Comparison of ENCODE assay signal across 29 cellular contexts in genomic region chrY:8590641-8591040, GRCh38.
"Had no signal": no experiment of that assay in that cellular context is flagged by ENCODE, and none has a peak within 500 bp of the region (broad histone marks: within the 10 kb centered on the region; RNA-seq: fewer than 3 reads in every experiment).

No MANE protein-coding gene starts in this region.

- H3K27me3 ChIP-seq: ascending aorta, cardiac muscle cell had no signal

- H3K36me3 ChIP-seq: ascending aorta, cardiac muscle cell had no signal

- H3K27ac ChIP-seq: ascending aorta, cardiac muscle cell, VCaP had no signal

- H3K4me3 ChIP-seq: ascending aorta, cardiac muscle cell had no signal

- H3K4me1 ChIP-seq: ascending aorta had no signal

- FAIRE-seq: bronchial epithelial cell, TTC549 had no signal

- ATAC-seq: activated CD8-positive, alpha-beta memory T cell treated with anti-CD3 and anti-CD28 coated beads, Interleukin-2, amount 10 ng/mL, durations not matched to agents 7 days and 5 days; activated CD8-positive, alpha-beta T cell treated with anti-CD3 and anti-CD28 coated beads, Interleukin-2, amount 10 ng/mL, durations not matched to agents 7 days and 5 days; activated naive CD8-positive, alpha-beta T cell treated with anti-CD3 and anti-CD28 coated beads, Interleukin-2, amount 50 U/mL, for 24 hours had no signal

- DNase-seq: activated B cell treated with CpG ODN at 0.5 μM for 24 hours; activated CD4-positive, alpha-beta memory T cell treated with anti-CD3 and anti-CD28 coated beads, Interleukin-2, amount 10 ng/mL, durations not matched to agents 7 days and 5 days; activated CD4-positive, alpha-beta T cell treated with anti-CD3 and anti-CD28 coated beads for 4 hours; activated CD4-positive, alpha-beta T cell treated with anti-CD3 and anti-CD28 coated beads, Interleukin-2, amount 10 ng/mL, durations not matched to agents 7 days and 5 days; activated CD4-positive, alpha-beta T cell treated with anti-CD3 and anti-CD28 coated beads, Interleukin-2, amount 50 U/mL, for 48 hours; activated CD4-positive, CD25-positive, alpha-beta regulatory T cell treated with anti-CD3 and anti-CD28 coated beads, Interleukin-2, amount 50 U/mL, for 72 hours; activated CD8-positive, alpha-beta memory T cell treated with anti-CD3 and anti-CD28 coated beads for 24 hours; activated CD8-positive, alpha-beta memory T cell treated with anti-CD3 and anti-CD28 coated beads, Interleukin-2, amount 10 ng/mL, durations not matched to agents 7 days and 5 days; activated CD8-positive, alpha-beta memory T cell treated with anti-CD3 and anti-CD28 coated beads, Interleukin-2, amount 50 U/mL, for 48 hours; activated CD8-positive, alpha-beta T cell treated with anti-CD3 and anti-CD28 coated beads, Interleukin-2, amount 10 ng/mL, durations not matched to agents 7 days and 5 days; activated effector memory CD4-positive, alpha-beta T cell treated with Interleukin-2 at 50 U/mL for 16 hours; activated gamma-delta T cell; activated naive CD4-positive, alpha-beta T cell treated with anti-CD3 and anti-CD28 coated beads, Interleukin-2, amount 10 ng/mL, durations not matched to agents 7 days and 5 days; activated naive CD4-positive, alpha-beta T cell treated with Interleukin-2 at 50 U/mL for 16 hours; activated naive CD8-positive, alpha-beta T cell treated with anti-CD3 and anti-CD28 coated beads, Interleukin-2, amount 10 ng/mL, durations not matched to agents 7 days and 5 days; activated naive CD8-positive, alpha-beta T cell treated with anti-CD3 and anti-CD28 coated beads, Interleukin-2, amount 50 U/mL, for 24 hours; activated T-cell treated with anti-CD3 and anti-CD28 coated beads, Interleukin-2, amount 50 U/mL, for 24 hours; activated T-cell treated with anti-CD3 and anti-CD28 coated beads, Interleukin-2, amount 50 U/mL, for 48 hours; amygdala; central memory CD4-positive, alpha-beta T cell; cerebellar nuclear complex; T-helper 1 cell; T-helper 2 cell; T-helper 9 cell had no signal

- H3K9me3 ChIP-seq: ascending aorta had no signal
